18 cellular contexts compared by ENCODE assay signal in the genomic region with DNA sequence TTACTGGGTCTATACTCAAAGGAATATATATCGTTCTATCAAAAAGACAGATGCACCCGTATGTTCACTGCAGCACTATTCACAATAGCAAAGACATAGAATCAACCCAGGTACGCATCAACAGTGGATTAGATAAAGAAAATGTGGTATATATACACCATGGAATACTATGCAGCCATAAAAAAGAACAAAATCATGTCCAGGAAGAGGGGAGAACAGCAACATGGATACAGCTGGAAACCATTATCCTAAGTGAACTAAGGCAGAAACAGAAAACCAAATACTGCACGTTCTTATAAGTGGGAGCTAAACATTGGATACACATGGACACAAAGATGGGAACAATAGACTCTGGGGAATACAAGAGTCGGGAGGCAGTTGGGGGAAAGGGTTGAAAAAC. TPM values are rescaled to one million over a fixed set of nuclear protein-coding genes. Genes with fewer than 3 reads are reported as not detected.
"Had no signal": no experiment of that assay in that cellular context is flagged by ENCODE, and none has a peak within 500 bp of the region (broad histone marks: within the 10 kb centered on the region; RNA-seq: fewer than 3 reads in every experiment).

No MANE protein-coding gene starts in this region.

RNA-seq across cellular contexts. Expression of gene PLA2G2E, which starts 42.6 kb away (rescaled TPM):
- total RNA-seq: activated B cell treated with CpG ODN at 0.5 μM for 24 hours; activated CD4-positive, alpha-beta memory T cell treated with anti-CD3 and anti-CD28 coated beads for 36 hours; activated CD4-positive, alpha-beta T cell treated with anti-CD3 and anti-CD28 coated beads, Interleukin-2, amount 10 ng/mL, durations not matched to agents 24 days and 14 days; activated CD8-positive, alpha-beta memory T cell treated with anti-CD3 and anti-CD28 coated beads for 36 hours; activated CD8-positive, alpha-beta T cell treated with anti-CD3 and anti-CD28 coated beads for 36 hours; activated naive CD8-positive, alpha-beta T cell treated with anti-CD3 and anti-CD28 coated beads, Interleukin-2, amount 10 ng/mL, durations not matched to agents 7 days and 5 days; activated T-cell treated with anti-CD3 and anti-CD28 coated beads, Interleukin-2, amount 50 U/mL, for 4 hours; activated T-cell treated with anti-CD3 and anti-CD28 coated beads, Interleukin-2, amount 50 U/mL, for 72 hours; activated T-helper 2 cell treated with anti-CD3 and anti-CD28 coated beads, Interferon-gamma antibody, Interleukin-2, Interleukin-4, amounts not matched to agents 10 μg/mL and 5 μg/mL and 100 μg/mL, durations not matched to agents 14 hours and 24 hours and 36 hours; ascending aorta; breast epithelium; cardiac septum; cerebellum; T-cell; T-helper 1 cell treated with Interleukin-12 subunit alpha and Interleukin-12 subunit beta and Interleukin-4 antibody, amounts not matched to agents 30 ng/mL and 1 ng/mL, for 36 hours; T-helper 17 cell; T-helper 2 cell treated with Interferon-gamma antibody and Interleukin-4, amounts not matched to agents 100 ng/mL and 5 ng/mL, for 36 hours had no signal
- polyA plus RNA-seq: adipose tissue had no signal
